In the genomic region with DNA sequence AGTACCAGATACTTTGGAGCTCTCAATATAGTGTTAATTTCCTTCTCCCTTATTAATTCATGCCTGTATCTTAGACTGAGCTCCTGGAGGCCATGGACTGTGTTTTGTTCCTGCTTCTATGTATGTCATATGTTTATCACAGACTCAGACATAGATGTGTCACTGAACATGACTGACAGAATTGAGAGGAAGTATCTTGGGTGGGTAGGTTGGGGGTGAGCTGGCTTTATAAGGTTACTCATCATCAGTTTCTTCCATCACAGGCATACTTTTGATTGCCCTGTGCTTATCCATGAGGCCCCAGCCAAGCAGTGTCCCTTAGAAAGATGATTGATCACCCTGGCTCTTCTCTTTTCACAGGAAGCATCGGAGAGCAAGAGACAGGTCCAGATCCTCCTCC, we compare ENCODE assay signal across 8 cellular contexts. TPM values are rescaled to one million over a fixed set of nuclear protein-coding genes. Genes with fewer than 3 reads are reported as not detected.
DNase-seq lines count a peak whose midpoint lies in the region; ATAC-seq, FAIRE-seq and TF ChIP-seq lines count a peak whose summit lies in the region.

No MANE protein-coding gene starts in this region.

- WGBS in body of pancreas, 2 donors: 93 to 100% methylated on average over 1 of the region's 1 CpG

- TF ChIP-seq POLR2A in body of pancreas (IDR thresholded peaks at IDR 0.05) (peak in 1 of 3 donors; percentile 2), vagina (IDR thresholded peaks at IDR 0.05) (no peak)

- H3K4me1 ChIP-seq in body of pancreas: peaks cover 19% of the 10 kb centered on the region
- peaks cover 19% of the 10 kb centered on the region for H3K4me1 ChIP-seq in mucosa of descending colon (ENCODE audit: low read depth)
- peaks cover 18% of the 10 kb centered on the region for H3K4me1 ChIP-seq in vagina
- peaks cover 0 to 9% of the 10 kb centered on the region in 2 donors for H3K4me1 ChIP-seq in kidney (ENCODE audit: control insufficient read depth in 1 of 2, insufficient read depth in 1 of 2, low read depth in 1 of 2, low read length in 2 of 2)

- peaks cover 0 to 16% of the 10 kb centered on the region in 2 donors for H3K36me3 ChIP-seq in body of pancreas (replicated peaks in 1 of 2; ENCODE audit: insufficient read depth in 1 of 2, low read depth in 2 of 2)
- H3K36me3 ChIP-seq in mucosa of descending colon (ENCODE audit: low read depth): peaks cover 13% of the 10 kb centered on the region
- peaks cover 0 to 68% of the 10 kb centered on the region in 2 donors for H3K36me3 ChIP-seq in vagina
- H3K36me3 ChIP-seq in kidney (ENCODE audit: control insufficient read depth in 1 of 2, insufficient read depth in 2 of 2, low read length in 2 of 2): peaks cover 31 to 43% of the 10 kb centered on the region in 2 donors

- no peaks in the 10 kb centered on the region for H3K9me3 ChIP-seq in body of pancreas
- H3K9me3 ChIP-seq in mucosa of descending colon: no peaks in the 10 kb centered on the region
- H3K9me3 ChIP-seq in vagina: no peaks in the 10 kb centered on the region
- H3K9me3 ChIP-seq in kidney (ENCODE audit: control insufficient read depth in 1 of 2, low read length in 2 of 2): no peaks in the 10 kb centered on the region

- H3K4me3 ChIP-seq in body of pancreas (no peak overlapping the region), mucosa of descending colon (no peak overlapping the region), vagina (no peak overlapping the region), kidney (ENCODE audit: low read length in 2 of 2) (no peak overlapping the region)

- peak; percentile 11 for DNase-seq in stimulated activated naive CD4-positive, alpha-beta T cell treated with Interleukin-2 at 50 U/mL for 16 hours (lab: John Stamatoyannopoulos, UW)
- no peak for DNase-seq in stimulated activated naive CD4-positive, alpha-beta T cell (lab: John Stamatoyannopoulos, UW)
- DNase-seq in body of pancreas: no peak
- DNase-seq in mucosa of descending colon: no peak
- DNase-seq in vagina (ENCODE audit: extremely low spot score in 2 of 2): no peak
- DNase-seq in DMS114 treated with DMSO at 0.1 percent for 48 hours (lab: John Stamatoyannopoulos, UW; ENCODE audit: unreplicated experiment): no peak
- no peak for DNase-seq in kidney

- H3K27me3 ChIP-seq in body of pancreas (no peaks in the 10 kb centered on the region), vagina (no peaks in the 10 kb centered on the region)

- FAIRE-seq in kidney (lab: Jason Lieb, UNC): no peak

- no peak for TF ChIP-seq CTCF in body of pancreas (IDR thresholded peaks at IDR 0.05)
- TF ChIP-seq CTCF in mucosa of descending colon (IDR thresholded peaks at IDR 0.05): no peak
- no peak for TF ChIP-seq CTCF in vagina (IDR thresholded peaks at IDR 0.05)
- no peak for TF ChIP-seq CTCF in kidney (IDR thresholded peaks at IDR 0.05; ENCODE audit: borderline replicate concordance, extremely low read depth, insufficient read depth)

- intact Hi-C loops in body of pancreas (cut with DNase I): no loop called here
- intact Hi-C loops in mucosa of descending colon (cut with DNase I, micrococcal nuclease): no loop called here
- intact Hi-C loops in vagina (cut with DNase I): no loop called here
- intact Hi-C loops in kidney (cut with DNase I): no loop called here

- H3K9ac ChIP-seq in kidney (ENCODE audit: low read length in 2 of 2): no peak overlapping the region

- H3K27ac ChIP-seq in body of pancreas (peak overlapping the region; percentile 51 to 76 (median 65)), vagina (peak overlapping the region; percentile 51), kidney (ENCODE audit: low read depth in 2 of 2, low read length in 2 of 2) (peak overlapping the region in 1 of 2 donors; percentile 10)

- ATAC-seq in body of pancreas (no peak), mucosa of descending colon (peak; percentile 21), HG02642 (IDR thresholded peaks at IDR 0.05; ENCODE audit: poor library complexity, unreplicated experiment) (no peak)

RNA-seq across cellular contexts. Expression of a gene that starts 5.6 kb away (rescaled TPM):
- total RNA-seq in body of pancreas (under 1 TPM; 0.33 to 0.52 TPM), mucosa of descending colon (10 to 100 TPM; 12.3 to 18.0 (median 14.2) TPM), vagina (17.2 TPM), kidney (33.4 TPM)
- polyA plus RNA-seq in kidney (ENCODE audit: insufficient read depth, low read depth, low replicate concordance): 5.7 TPM

RNA-seq across cellular contexts. Expression of a gene that starts 22.9 kb away (rescaled TPM):
- 10 to 100 TPM; 32.2 to 32.3 TPM for total RNA-seq in body of pancreas
- total RNA-seq in mucosa of descending colon: 10 to 100 TPM in 1 of 3 donors, 1 to 10 TPM in 2; 1.5 to 17.6 (median 8.2) TPM
- 101 TPM for total RNA-seq in vagina
- 31.8 TPM for total RNA-seq in kidney
- 91.8 TPM for polyA plus RNA-seq in kidney (ENCODE audit: insufficient read depth, low read depth, low replicate concordance)

Comparison
In these comparisons a context has a peak if more than half of its experiments do, and no peak if none do; other contexts are left out.
1. RNA of a gene that starts 5.6 kb away (total RNA-seq): 33.4 TPM in kidney (single experiment), 17.2 TPM in vagina (single experiment) and 12.3 to 18.0 TPM in mucosa of descending colon; 0.33 to 0.52 TPM in body of pancreas; every median in the first group is over 4 times any median in the second.